16 cellular contexts compared by ENCODE assay signal in genomic region chr5:169789417-169789816, GRCh38.
"Had no signal": no experiment of that assay in that cellular context is flagged by ENCODE, and none has a peak within 500 bp of the region (broad histone marks: within the 10 kb centered on the region; RNA-seq: fewer than 3 reads in every experiment).

No MANE protein-coding gene starts in this region.

- H2AFZ ChIP-seq: parathyroid adenoma had no signal

- H3K9me3 Mint-ChIP-seq: activated T-helper 1 cell treated with anti-CD3 and anti-CD28 coated beads, Interleukin-12 subunit alpha, Interleukin-12 subunit beta, Interleukin-2, Interleukin-4 antibody, amounts not matched to agents 30 ng/mL and 10 ng/mL and 1 ng/mL, durations not matched to agents 14 hours and 24 hours and 36 hours; effector memory CD8-positive, alpha-beta T cell; nephron; T-cell had no signal

- H3K4me3 ChIP-seq: esophagus squamous epithelium, lower lobe of right lung, tibial artery had no signal

- DNase-seq: activated CD4-positive, alpha-beta T cell treated with anti-CD3 and anti-CD28 coated beads, Interleukin-2, amount 50 U/mL, for 1 hour; activated CD4-positive, CD25-positive, alpha-beta regulatory T cell treated with anti-CD3 and anti-CD28 coated beads, Interleukin-2, amount 50 U/mL, for 72 hours; activated gamma-delta T cell treated with Interleukin-2 at 50 U/mL for 16 hours; effector memory CD8-positive, alpha-beta T cell; esophagus squamous epithelium; lower lobe of right lung; midbrain; retina; stimulated activated naive CD4-positive, alpha-beta T cell treated with Interleukin-2 at 50 U/mL for 16 hours; T-cell; tibial artery had no signal

- H3K4me3 Mint-ChIP-seq: activated naive CD8-positive, alpha-beta T cell; activated T-helper 1 cell treated with anti-CD3 and anti-CD28 coated beads, Interleukin-12 subunit alpha, Interleukin-12 subunit beta, Interleukin-2, Interleukin-4 antibody, amounts not matched to agents 30 ng/mL and 10 ng/mL and 1 ng/mL, durations not matched to agents 14 hours and 24 hours and 36 hours; effector memory CD8-positive, alpha-beta T cell; nephron; T-cell had no signal

- ATAC-seq: effector memory CD8-positive, alpha-beta T cell; lower lobe of right lung; T-cell had no signal

- FAIRE-seq: bronchial epithelial cell had no signal

- H3K27ac ChIP-seq: esophagus squamous epithelium, lower lobe of right lung, parathyroid adenoma, tibial artery had no signal

- H3K4me1 Mint-ChIP-seq: nephron had no signal

- H3K79me2 ChIP-seq: parathyroid adenoma had no signal

- H3K27me3 ChIP-seq: tibial artery had no signal

- H3K4me1 ChIP-seq: esophagus squamous epithelium, lower lobe of right lung, parathyroid adenoma, tibial artery had no signal

- H3K9ac ChIP-seq: parathyroid adenoma had no signal

- H3K27ac Mint-ChIP-seq: activated naive CD8-positive, alpha-beta T cell; activated T-helper 1 cell treated with anti-CD3 and anti-CD28 coated beads, Interleukin-12 subunit alpha, Interleukin-12 subunit beta, Interleukin-2, Interleukin-4 antibody, amounts not matched to agents 30 ng/mL and 10 ng/mL and 1 ng/mL, durations not matched to agents 14 hours and 24 hours and 36 hours; nephron; T-cell had no signal

- H3K9me3 ChIP-seq: esophagus squamous epithelium, lower lobe of right lung, tibial artery had no signal

- H3K36me3 ChIP-seq: esophagus squamous epithelium, tibial artery had no signal

- H3K27me3 Mint-ChIP-seq: activated naive CD8-positive, alpha-beta T cell; effector memory CD8-positive, alpha-beta T cell; T-cell had no signal
